Comparison of ENCODE assay signal across 15 cellular contexts in the genomic region with DNA sequence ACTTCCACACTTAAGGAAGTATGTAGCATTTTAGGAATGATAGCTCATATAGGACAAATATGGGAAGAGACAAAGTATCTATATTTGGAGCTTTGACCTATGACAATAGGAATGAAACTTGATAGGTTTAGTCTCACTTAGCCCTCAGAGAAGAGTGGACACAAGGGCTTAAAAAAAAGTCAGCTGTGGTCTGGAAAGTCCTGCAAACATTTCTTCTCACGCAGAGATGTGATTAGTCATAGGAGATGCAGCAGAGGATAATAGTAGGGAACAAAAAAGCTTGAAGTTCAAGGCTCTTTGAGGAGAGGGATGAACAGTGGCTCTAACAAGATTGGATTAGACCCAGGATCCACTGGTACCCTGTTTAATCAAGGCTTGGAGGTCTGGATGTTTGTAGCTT. TPM values are rescaled to one million over a fixed set of nuclear protein-coding genes. Genes with fewer than 3 reads are reported as not detected.
A peak's percentile ranks its signal among the peaks of the same experiment; 100 is the strongest.
DNase-seq lines count a peak whose midpoint lies in the region; ATAC-seq and TF ChIP-seq lines count a peak whose summit lies in the region.
"Had no signal": no experiment of that assay in that cellular context is flagged by ENCODE, and none has a peak within 500 bp of the region (broad histone marks: within the 10 kb centered on the region; RNA-seq: fewer than 3 reads in every experiment).

No MANE protein-coding gene starts in this region.

- no peak overlapping the region for H3K4me3 ChIP-seq in IMR-90 (ENCODE audit: insufficient read depth, low read depth, low read length)
- H3K4me3 ChIP-seq in astrocyte of the cerebellum (ENCODE audit: low read depth, low read length) = no peak overlapping the region
- H3K4me3 ChIP-seq: left ventricle myocardium inferior, neural progenitor cell had no signal

- no peak overlapping the region for H2BK20ac ChIP-seq in IMR-90 (ENCODE audit: low read depth, low read length)

- no peak overlapping the region for H2BK120ac ChIP-seq in IMR-90 (ENCODE audit: low read depth, low read length)

- no peak overlapping the region; the same call in 1 of the 2 replicates for H3K4me2 ChIP-seq in IMR-90 (ENCODE audit: low read depth, low read length)
- H3K4me2 ChIP-seq: neural progenitor cell had no signal

- no peak for TF ChIP-seq POLR2A in IMR-90 (IDR thresholded peaks at IDR 0.05; ENCODE audit: low read depth, low read length)

- H3K4me1 ChIP-seq in IMR-90 (ENCODE audit: control insufficient read depth, insufficient read depth, low read length) = peaks cover 5% of the 10 kb centered on the region; the same call in 1 of the 2 replicates
- H3K4me1 ChIP-seq: left ventricle myocardium inferior, neural progenitor cell had no signal

- no peak overlapping the region for H2AK5ac ChIP-seq in IMR-90 (ENCODE audit: low read depth, low read length)

- no CpG with 5 or more reads among the region's 1 CpG for WGBS in IMR-90 (ENCODE audit: extremely low coverage in 2 of 2, insufficient read length in 1 of 2), 2 experiments

- H3K27me3 ChIP-seq in IMR-90 (ENCODE audit: control insufficient read depth, insufficient read depth, low read length) = peaks cover 16% of the 10 kb centered on the region

- H3K9me1 ChIP-seq in IMR-90 (ENCODE audit: insufficient read depth, low read length) = peaks cover 4% of the 10 kb centered on the region

- H3K9ac ChIP-seq in IMR-90 (ENCODE audit: low read depth, low read length) = no peak overlapping the region
- H3K9ac ChIP-seq: neural progenitor cell had no signal

- POLR2A ChIA-PET in IMR-90 (lab: Charles Lee; ENCODE audit: unreplicated experiment) = no interaction called here

- intact Hi-C loops in IMR-90 (cut with micrococcal nuclease) = no loop called here

- H2AK9ac ChIP-seq in IMR-90 (replicated peaks; ENCODE audit: low read depth, low read length, poor library complexity) = no peak overlapping the region

- H3K27ac ChIP-seq in IMR-90 (ENCODE audit: insufficient read depth, low read length) = no peak overlapping the region
- H3K27ac ChIP-seq: left ventricle myocardium inferior, neural progenitor cell had no signal

- H3K9me3 ChIP-seq in IMR-90 (ENCODE audit: control insufficient read depth, insufficient read depth, low read length) = no peaks in the 10 kb centered on the region
- H3K9me3 ChIP-seq: left ventricle myocardium inferior had no signal

- in situ Hi-C loops in IMR-90 (cut with MboI; ENCODE audit: low sequenced_read_pairs) (no loop called here), astrocyte of the cerebellum (cut with HindIII; ENCODE audit: low sequenced_read_pairs) (no loop called here)

- H3K23ac ChIP-seq in IMR-90 (ENCODE audit: low read depth, low read length) = no peak overlapping the region

- no peak overlapping the region for H3K18ac ChIP-seq in IMR-90 (ENCODE audit: low read depth, low read length)

- no peak overlapping the region for H4K91ac ChIP-seq in IMR-90 (ENCODE audit: insufficient read depth, low read depth, low read length)

- H2BK15ac ChIP-seq in IMR-90 (ENCODE audit: low read depth, low read length) = no peak overlapping the region

- no peak for TF ChIP-seq RAD21 in IMR-90 (IDR thresholded peaks at IDR 0.05; ENCODE audit: low read length)

- no peak overlapping the region for H2BK5ac ChIP-seq in IMR-90 (ENCODE audit: low read depth, low read length, poor library complexity, severe bottlenecking)

- H4K20me1 ChIP-seq in IMR-90 (ENCODE audit: insufficient read depth, low read length) = no peaks in the 10 kb centered on the region; the same call in 1 of the 2 replicates

- H3K14ac ChIP-seq in IMR-90 (replicated peaks; ENCODE audit: low read depth, low read length) = no peak overlapping the region

- DNase-seq in DMS53 (lab: John Stamatoyannopoulos, UW) (peak; percentile 86), IMR-90 (peak; percentile 85), astrocyte of the cerebellum (ENCODE audit: low read depth) (peak; percentile 54), myocyte (ENCODE audit: low read depth) (peak; percentile 96), NCI-H1694 (lab: John Stamatoyannopoulos, UW) (no peak)
- DNase-seq: activated CD4-positive, alpha-beta T cell treated with anti-CD3 and anti-CD28 coated beads, Interleukin-2, amount 10 ng/mL, durations not matched to agents 24 days and 14 days; activated gamma-delta T cell; left ventricle myocardium inferior; NCI-H526; stimulated activated naive B cell treated with anti-CD40 and anti-IgM and Interleukin-4, amounts not matched to agents 10 μg/mL and 1 μg/mL and 100 μg/mL, for 72 hours; SW 1271 had no signal

- H3K36me3 ChIP-seq in IMR-90 (ENCODE audit: control insufficient read depth, insufficient read depth, low read length) = no peaks in the 10 kb centered on the region
- H3K36me3 ChIP-seq: left ventricle myocardium inferior, neural progenitor cell had no signal

- H3K4ac ChIP-seq in IMR-90 (ENCODE audit: low read depth, low read length) = no peak overlapping the region

- H3K79me1 ChIP-seq in IMR-90 (ENCODE audit: low read depth in 1 of 2, low read length in 2 of 2) = no peaks in the 10 kb centered on the region

- no peak overlapping the region for H3K56ac ChIP-seq in IMR-90 (ENCODE audit: extremely low read depth, insufficient read depth, low read length)

- dilution Hi-C loops in IMR-90 (cut with HindIII; ENCODE audit: low sequenced_read_pairs, unreplicated experiment) = no loop called here

- no peak overlapping the region for H4K5ac ChIP-seq in IMR-90 (ENCODE audit: low read depth, low read length)

- peak; percentile 73 for ATAC-seq in IMR-90 (ENCODE audit: low read depth)
- no peak for ATAC-seq in HG03175 (IDR thresholded peaks at IDR 0.05; ENCODE audit: unreplicated experiment)
- ATAC-seq in HG02884 (IDR thresholded peaks at IDR 0.05; ENCODE audit: unreplicated experiment) = no peak
- ATAC-seq in HG03460 (IDR thresholded peaks at IDR 0.05; ENCODE audit: unreplicated experiment) = no peak

- no peak for TF ChIP-seq CTCF in IMR-90 (conservative IDR thresholded peaks at IDR 0.05; ENCODE audit: low read depth, low read length)
- no peak for TF ChIP-seq CTCF in astrocyte of the cerebellum (IDR thresholded peaks at IDR 0.05; ENCODE audit: low read depth, low read length, missing control alignments)

- H4K8ac ChIP-seq in IMR-90 (ENCODE audit: low read depth in 2 of 2, low read length in 2 of 2) = no peak overlapping the region

- CTCF ChIA-PET in IMR-90 (lab: Yijun Ruan, JAX) = interaction anchor here (2.0 kb wide), 1 partner anchor 12 kb away, joined by 5 read pairs; no protein-coding TSS in a partner anchor

- BruUV-seq in IMR-90 (replicated peaks; lab: Mats Ljungman, UMichigan) = no TSS peak

- H2AFZ ChIP-seq in IMR-90 (replicated peaks; ENCODE audit: low read length, poor library complexity) = no peak overlapping the region
- H2AFZ ChIP-seq: neural progenitor cell had no signal

TF ChIP-seq in IMR-90, 13 proteins besides CTCF, POLR2A, EP300 and RAD21:
- TF ChIP-seq, protein P1, sequence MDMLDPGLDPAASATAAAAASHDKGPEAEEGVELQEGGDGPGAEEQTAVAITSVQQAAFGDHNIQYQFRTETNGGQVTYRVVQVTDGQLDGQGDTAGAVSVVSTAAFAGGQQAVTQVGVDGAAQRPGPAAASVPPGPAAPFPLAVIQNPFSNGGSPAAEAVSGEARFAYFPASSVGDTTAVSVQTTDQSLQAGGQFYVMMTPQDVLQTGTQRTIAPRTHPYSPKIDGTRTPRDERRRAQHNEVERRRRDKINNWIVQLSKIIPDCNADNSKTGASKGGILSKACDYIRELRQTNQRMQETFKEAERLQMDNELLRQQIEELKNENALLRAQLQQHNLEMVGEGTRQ (IDR thresholded peaks at IDR 0.05; ENCODE audit: low read depth, low read length) = no peak
- no peak for TF ChIP-seq CEBPB (IDR thresholded peaks at IDR 0.05; ENCODE audit: low read depth, low read length)
- TF ChIP-seq BHLHE40 (IDR thresholded peaks at IDR 0.05; ENCODE audit: low read depth, low read length) = no peak
- no peak for TF ChIP-seq MXI1 (IDR thresholded peaks at IDR 0.05; ENCODE audit: borderline replicate concordance, low read depth, low read length)
- no peak for TF ChIP-seq SMC3 (IDR thresholded peaks at IDR 0.05; ENCODE audit: low read depth, low read length)
- no peak for TF ChIP-seq FOS (IDR thresholded peaks at IDR 0.05; ENCODE audit: low read depth, low read length)
- TF ChIP-seq, protein P2, sequence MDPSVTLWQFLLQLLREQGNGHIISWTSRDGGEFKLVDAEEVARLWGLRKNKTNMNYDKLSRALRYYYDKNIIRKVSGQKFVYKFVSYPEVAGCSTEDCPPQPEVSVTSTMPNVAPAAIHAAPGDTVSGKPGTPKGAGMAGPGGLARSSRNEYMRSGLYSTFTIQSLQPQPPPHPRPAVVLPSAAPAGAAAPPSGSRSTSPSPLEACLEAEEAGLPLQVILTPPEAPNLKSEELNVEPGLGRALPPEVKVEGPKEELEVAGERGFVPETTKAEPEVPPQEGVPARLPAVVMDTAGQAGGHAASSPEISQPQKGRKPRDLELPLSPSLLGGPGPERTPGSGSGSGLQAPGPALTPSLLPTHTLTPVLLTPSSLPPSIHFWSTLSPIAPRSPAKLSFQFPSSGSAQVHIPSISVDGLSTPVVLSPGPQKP (IDR thresholded peaks at IDR 0.05; ENCODE audit: borderline replicate concordance, low read depth, low read length) = no peak
- no peak for TF ChIP-seq RCOR1 (IDR thresholded peaks at IDR 0.05; ENCODE audit: insufficient replicate concordance, low read length)
- TF ChIP-seq MAFK (IDR thresholded peaks at IDR 0.05; ENCODE audit: low read depth, low read length) = no peak
- no peak for TF ChIP-seq CHD1 (IDR thresholded peaks at IDR 0.05; ENCODE audit: low read depth, low read length)
- no peak for TF ChIP-seq NFE2L2 (IDR thresholded peaks at IDR 0.05; ENCODE audit: low read depth, low read length)
- TF ChIP-seq MAZ (IDR thresholded peaks at IDR 0.05; ENCODE audit: borderline replicate concordance, low read depth, low read length) = no peak
- no peak for TF ChIP-seq RFX5 (IDR thresholded peaks at IDR 0.05; ENCODE audit: low read depth, low read length)

RNA-seq across cellular contexts. Expression of a gene that starts 14.8 kb away (rescaled TPM):
- total RNA-seq in IMR-90 (2012; rRNA removed) (76.7 and 77.1 TPM in 2 replicates), myocyte (129 and 153 TPM in 2 replicates)
- polyA plus RNA-seq in IMR-90 (2012; rRNA removed) = 71.8 and 72.5 TPM in 2 replicates
- 60.0 and 66.9 TPM in 2 replicates for polyA plus RNA-seq in IMR-90 (2012; cell fraction: cytosol; rRNA removed)
- polyA plus RNA-seq in IMR-90 (2012; cell fraction: nucleus; rRNA removed; ENCODE audit: low replicate concordance) = 64.2 and 90.1 TPM in 2 replicates
- 86.6 TPM for polyA plus RNA-seq in myocyte (2012)

RNA-seq across cellular contexts. Expression of a gene that starts 35.2 kb away (rescaled TPM):
- total RNA-seq in IMR-90 (2012; rRNA removed) = 55.3 and 56.6 TPM in 2 replicates
- 70.9 and 75.7 TPM in 2 replicates for polyA plus RNA-seq in IMR-90 (2012; rRNA removed)
- polyA plus RNA-seq in IMR-90 (2012; cell fraction: cytosol; rRNA removed) = 52.8 and 73.8 TPM in 2 replicates
- 48.1 and 65.7 TPM in 2 replicates for polyA plus RNA-seq in IMR-90 (2012; cell fraction: nucleus; rRNA removed; ENCODE audit: low replicate concordance)
- total RNA-seq in myocyte = 72.1 and 80.2 TPM in 2 replicates
- polyA plus RNA-seq in myocyte (2012) = 85.0 TPM
